In the genomic region with DNA sequence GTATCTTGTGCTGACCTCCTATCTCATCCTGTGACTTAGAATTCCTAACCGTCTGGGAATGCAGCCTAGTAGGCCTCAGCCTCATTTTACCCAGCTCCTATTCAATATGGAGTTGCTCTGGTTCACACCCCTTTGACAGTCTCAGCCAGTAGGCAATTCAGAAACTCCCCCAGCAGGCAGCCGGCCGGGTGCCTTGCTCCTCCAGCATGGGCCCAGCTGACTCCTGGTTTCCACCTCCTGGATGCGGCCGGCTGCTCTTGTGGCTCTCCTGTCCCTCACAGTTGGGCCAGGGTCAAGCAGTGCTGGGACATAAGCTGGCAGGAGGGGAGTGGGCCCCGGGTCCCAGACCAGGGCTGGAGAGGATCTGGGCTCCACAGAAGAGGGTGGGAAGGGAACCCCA, we compare ENCODE assay signal across 14 cellular contexts. TPM values are rescaled to one million over a fixed set of nuclear protein-coding genes. Genes with fewer than 3 reads are reported as not detected.
"Had no signal": no experiment of that assay in that cellular context is flagged by ENCODE, and none has a peak within 500 bp of the region (broad histone marks: within the 10 kb centered on the region; RNA-seq: fewer than 3 reads in every experiment).

No MANE protein-coding gene starts in this region.

- H3K9me3 ChIP-seq: adrenal gland had no signal

- H3K4me3 ChIP-seq: adrenal gland had no signal

- H3K27me3 ChIP-seq: adrenal gland had no signal

- H3K36me3 ChIP-seq: adrenal gland had no signal

- DNase-seq: activated CD4-positive, alpha-beta T cell treated with anti-CD3 and anti-CD28 coated beads for 48 hours; activated CD8-positive, alpha-beta T cell treated with anti-CD3 and anti-CD28 coated beads for 36 hours; activated effector memory CD4-positive, alpha-beta T cell treated with Interleukin-2 at 50 U/mL for 16 hours; activated T-cell treated with anti-CD3 and anti-CD28 coated beads, Interleukin-2, amount 50 U/mL, for 4 hours; foreskin keratinocyte; head of caudate nucleus; stimulated activated CD4-positive, alpha-beta T cell treated with anti-CD3 and anti-CD28 coated beads, Interleukin-2, amount 100 ng/mL, for 48 hours; T-helper 17 cell had no signal

- FAIRE-seq: islet of Langerhans had no signal

- H3K27ac ChIP-seq: foreskin keratinocyte had no signal

- H3K4me1 ChIP-seq: adrenal gland had no signal

- ATAC-seq: activated CD8-positive, alpha-beta T cell treated with anti-CD3 and anti-CD28 coated beads for 36 hours; activated T-cell treated with anti-CD3 and anti-CD28 coated beads, Interleukin-2, amount 50 U/mL, for 4 hours; T-helper 17 cell had no signal

RNA-seq across cellular contexts. Expression of gene LRRC74A, which starts 58.2 kb away (rescaled TPM):
- total RNA-seq: activated CD8-positive, alpha-beta T cell treated with anti-CD3 and anti-CD28 coated beads for 36 hours; activated T-cell treated with anti-CD3 and anti-CD28 coated beads, Interleukin-2, amount 50 U/mL, for 4 hours; adrenal gland; foreskin keratinocyte; liver; osteocyte; T-helper 17 cell had no signal
- polyA plus RNA-seq: adrenal gland, foreskin keratinocyte, liver, neural cell, thymus had no signal
